In genomic region chr22:50620861-50621490, GRCh38 we compare ENCODE assay signal across 8 cellular contexts. TPM values are rescaled to one million over a fixed set of nuclear protein-coding genes. Genes with fewer than 3 reads are reported as not detected.
DNase-seq lines count a peak whose midpoint lies in the region; ATAC-seq and TF ChIP-seq lines count a peak whose summit lies in the region.

No MANE protein-coding gene starts in this region.

- no peaks in the 10 kb centered on the region for H3K9me3 Mint-ChIP-seq in Calu3 (ENCODE audit: low read depth, unreplicated experiment)
- no peaks in the 10 kb centered on the region for H3K9me3 Mint-ChIP-seq in activated naive CD4-positive, alpha-beta T cell treated with anti-CD3 and anti-CD28 coated beads for 36 hours

- CTCF ChIA-PET in Calu3 (lab: Charles Lee), result interaction anchor here (0.5 to 2.9 kb wide), 16 partner anchors 21 to 221 kb away, joined by 3 to 30 read pairs (median 4); partner anchors contain the start of genes LMF2, MAPK8IP2, NCAPH2 and SCO2
- CTCF ChIA-PET in activated naive CD4-positive, alpha-beta T cell treated with anti-CD3 and anti-CD28 coated beads for 36 hours (lab: Charles Lee), result interaction anchor here (0.5 to 2.3 kb wide), 30 partner anchors 8 to 377 kb away, joined by 3 to 25 read pairs (median 4); partner anchors contain the start of genes CHKB, HDAC10, KLHDC7B and LMF2

- H3K36me3 ChIP-seq in iPS-20b (ENCODE audit: insufficient read depth, low read depth, low read length), result no peaks in the 10 kb centered on the region
- H3K36me3 ChIP-seq in suprapubic skin, result peaks cover 6% of the 10 kb centered on the region

- H3K27me3 ChIP-seq in iPS-20b (ENCODE audit: insufficient read depth, low read length), result peaks cover 20% of the 10 kb centered on the region
- H3K27me3 ChIP-seq in suprapubic skin, result no peaks in the 10 kb centered on the region

- H3K27ac ChIP-seq in iPS-20b (ENCODE audit: low read length), result no peak overlapping the region
- H3K27ac ChIP-seq in suprapubic skin, result no peak overlapping the region

- H3K27ac Mint-ChIP-seq in Calu3 (ENCODE audit: unreplicated experiment), result peak overlapping the region; percentile 87
- peak overlapping the region; percentile 98 for H3K27ac Mint-ChIP-seq in activated naive CD4-positive, alpha-beta T cell treated with anti-CD3 and anti-CD28 coated beads for 36 hours

- DNase-seq in Calu3 (peak; percentile 24), NCI-H2227 (lab: John Stamatoyannopoulos, UW; ENCODE audit: unreplicated experiment) (peak; percentile 51), suprapubic skin (ENCODE audit: low spot score in 2 of 2) (no peak), NCI-H1930 (lab: John Stamatoyannopoulos, UW) (no peak), NCI-H2081 treated with DMSO at 0.1 percent for 48 hours (lab: John Stamatoyannopoulos, UW) (no peak)
- peak; percentile 89 for DNase-seq in activated naive CD4-positive, alpha-beta T cell treated with anti-CD3 and anti-CD28 coated beads for 36 hours

- WGBS in suprapubic skin, result 25% methylated on average over 22 of the region's 22 CpGs

- no peak for TF ChIP-seq CTCF in Calu3 (IDR thresholded peaks at IDR 0.05; ENCODE audit: unreplicated experiment)
- no peak for TF ChIP-seq CTCF in suprapubic skin (IDR thresholded peaks at IDR 0.05)

- peak overlapping the region; percentile 45; the same call in 1 of the 2 replicates for H3K9ac ChIP-seq in iPS-20b (ENCODE audit: low read depth, low read length)

- peak; percentile 38 for ATAC-seq in GM21737 (IDR thresholded peaks at IDR 0.05; ENCODE audit: unreplicated experiment)

- H3K4me1 ChIP-seq in iPS-20b (ENCODE audit: insufficient read depth, low read length) (no peaks in the 10 kb centered on the region; the same call in 1 of the 2 replicates), suprapubic skin (peaks cover 37% of the 10 kb centered on the region)

- H3K36me3 Mint-ChIP-seq in Calu3 (ENCODE audit: insufficient read depth, unreplicated experiment), result peaks cover 22% of the 10 kb centered on the region
- H3K36me3 Mint-ChIP-seq in activated naive CD4-positive, alpha-beta T cell treated with anti-CD3 and anti-CD28 coated beads for 36 hours (ENCODE audit: low read depth), result no peaks in the 10 kb centered on the region

- H3K9me3 ChIP-seq in iPS-20b (ENCODE audit: insufficient read depth, low read depth, low read length), result no peaks in the 10 kb centered on the region
- no peaks in the 10 kb centered on the region for H3K9me3 ChIP-seq in suprapubic skin

- peaks cover 9% of the 10 kb centered on the region for H3K27me3 Mint-ChIP-seq in Calu3 (ENCODE audit: unreplicated experiment)
- H3K27me3 Mint-ChIP-seq in activated naive CD4-positive, alpha-beta T cell treated with anti-CD3 and anti-CD28 coated beads for 36 hours (ENCODE audit: low read depth), result no peaks in the 10 kb centered on the region

- peak overlapping the region; percentile 59 for H3K4me3 Mint-ChIP-seq in Calu3 (ENCODE audit: low read depth, unreplicated experiment)
- H3K4me3 Mint-ChIP-seq in activated naive CD4-positive, alpha-beta T cell treated with anti-CD3 and anti-CD28 coated beads for 36 hours, result peak overlapping the region; percentile 72

- TF ChIP-seq POLR2A in suprapubic skin (IDR thresholded peaks at IDR 0.05), result no peak

- TF ChIP-seq EP300 in suprapubic skin (IDR thresholded peaks at IDR 0.05), result no peak

- intact Hi-C loops in Calu3 (cut with micrococcal nuclease; ENCODE audit: unreplicated experiment), result loop anchor here (2.0 to 5.0 kb wide), 3 partner anchors 39 to 90 kb away; partner anchors contain the start of genes CHKB and TYMP
- intact Hi-C loops in activated naive CD4-positive, alpha-beta T cell treated with anti-CD3 and anti-CD28 coated beads for 36 hours (cut with micrococcal nuclease), result loop anchor here (1.0 to 2.0 kb wide), 14 partner anchors 39 to 376 kb away; partner anchors contain the start of genes CHKB, MAPK11, NCAPH2 and PPP6R2

- no TSS peak for BruUV-seq in Calu3 (replicated peaks; lab: Mats Ljungman, UMichigan)

- H3K4me3 ChIP-seq in iPS-20b (ENCODE audit: low read length), result peak overlapping the region; percentile 64
- peak overlapping the region; percentile 38 for H3K4me3 ChIP-seq in suprapubic skin

- H3K4me1 Mint-ChIP-seq in Calu3 (ENCODE audit: low read depth, unreplicated experiment), result peaks cover 34% of the 10 kb centered on the region
- H3K4me1 Mint-ChIP-seq in activated naive CD4-positive, alpha-beta T cell treated with anti-CD3 and anti-CD28 coated beads for 36 hours (ENCODE audit: low read depth), result peaks cover 35% of the 10 kb centered on the region

RNA-seq across cellular contexts. Expression of gene ARSA, which starts 7.0 kb away (rescaled TPM):
- total RNA-seq in Calu3 (2022) (39.4 and 40.2 TPM in 2 replicates), suprapubic skin (10 to 100 TPM; 37.0 to 51.3 (median 42.2) TPM)
- 10 to 100 TPM; 17.8 to 19.2 TPM for total RNA-seq in activated naive CD4-positive, alpha-beta T cell treated with anti-CD3 and anti-CD28 coated beads for 36 hours

RNA-seq across cellular contexts. Expression of gene MAPK8IP2, which starts 20.4 kb away (rescaled TPM):
- total RNA-seq in Calu3 (2022) (2.9 and 3.1 TPM in 2 replicates), suprapubic skin (1 to 10 TPM; 2.6 to 4.4 (median 3.7) TPM)
- under 1 TPM; 0.05 to 0.15 TPM for total RNA-seq in activated naive CD4-positive, alpha-beta T cell treated with anti-CD3 and anti-CD28 coated beads for 36 hours

RNA-seq across cellular contexts. Expression of gene CHKB, which starts 38.3 kb away (rescaled TPM):
- total RNA-seq in Calu3 (2022) (80.9 and 83.2 TPM in 2 replicates), suprapubic skin (10 to 100 TPM; 43.0 to 86.5 (median 73.0) TPM)
- total RNA-seq in activated naive CD4-positive, alpha-beta T cell treated with anti-CD3 and anti-CD28 coated beads for 36 hours, result 10 to 100 TPM; 71.0 to 81.4 TPM

RNA-seq across cellular contexts. Expression of gene CPT1B, which starts 42.7 kb away (rescaled TPM):
- 72.6 and 77.0 TPM in 2 replicates for total RNA-seq in Calu3 (2022)
- 10 to 100 TPM; 37.3 to 43.7 TPM for total RNA-seq in activated naive CD4-positive, alpha-beta T cell treated with anti-CD3 and anti-CD28 coated beads for 36 hours
- total RNA-seq in suprapubic skin, result 10 to 100 TPM; 12.7 to 46.6 (median 19.2) TPM

RNA-seq across cellular contexts. Expression of gene SHANK3, which starts 51.6 kb away (rescaled TPM):
- total RNA-seq in Calu3 (2022), result 2.1 and 2.5 TPM in 2 replicates
- under 1 TPM; 0.07 TPM for total RNA-seq in activated naive CD4-positive, alpha-beta T cell treated with anti-CD3 and anti-CD28 coated beads for 36 hours
- total RNA-seq in suprapubic skin, result 10 to 100 TPM in 2 of 4 donors, 1 to 10 TPM in 2; 2.9 to 15.9 (median 9.5) TPM

Comparison
In these comparisons a context has a peak if more than half of its experiments do, and no peak if none do; other contexts are left out.
1. DNase-seq: peak in Calu3 (single experiment), NCI-H2227 (single experiment) and activated naive CD4-positive, alpha-beta T cell treated with anti-CD3 and anti-CD28 coated beads for 36 hours (single experiment); none in suprapubic skin (0 of 2), NCI-H1930 (0 of 2) and NCI-H2081 treated with DMSO at 0.1 percent for 48 hours (single experiment).